Comparison of ENCODE assay signal across 28 cellular contexts in the genomic region with DNA sequence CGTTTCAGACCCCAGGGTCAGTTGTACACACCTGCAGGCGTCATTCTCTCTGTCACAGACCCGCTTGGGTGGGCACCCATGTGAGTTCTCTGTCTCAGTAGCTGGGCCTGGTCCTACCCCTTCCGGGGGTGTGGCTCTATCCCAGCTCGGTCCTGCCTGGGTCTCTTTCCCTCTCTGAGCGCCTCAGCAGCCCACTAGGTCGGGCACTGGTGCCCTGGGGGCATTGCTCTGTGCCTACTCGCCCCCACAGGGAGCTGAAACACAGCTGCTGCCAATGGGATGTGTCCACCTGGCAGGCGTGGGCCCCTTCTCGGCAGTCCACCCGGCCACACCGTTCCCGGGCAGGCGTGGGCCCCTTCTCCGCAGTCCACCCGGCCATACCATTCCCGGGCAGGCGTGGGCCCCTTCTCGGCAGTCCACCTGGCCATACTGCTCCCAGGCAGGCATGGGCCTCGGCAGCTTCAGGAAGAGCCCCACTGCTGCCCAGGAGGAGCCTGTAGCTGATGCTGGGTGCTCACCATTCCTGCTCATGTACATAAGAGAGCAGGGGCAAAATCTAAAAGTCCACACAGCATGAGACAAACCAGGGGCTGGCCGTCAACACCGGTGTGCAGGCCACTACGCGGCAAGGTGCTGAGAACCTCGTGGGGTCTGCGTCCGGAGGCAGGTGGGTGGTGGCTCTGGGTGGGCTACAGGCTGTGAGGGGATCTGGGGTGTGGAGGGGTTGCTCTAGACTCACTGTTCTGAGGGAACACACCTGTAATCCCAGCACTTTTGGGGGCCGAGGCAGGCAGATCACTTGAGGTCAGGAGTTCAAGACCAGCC. TPM values are rescaled to one million over a fixed set of nuclear protein-coding genes. Genes with fewer than 3 reads are reported as not detected.
"Had no signal": no experiment of that assay in that cellular context is flagged by ENCODE, and none has a peak within 500 bp of the region (broad histone marks: within the 10 kb centered on the region; RNA-seq: fewer than 3 reads in every experiment).

No MANE protein-coding gene starts in this region.

- H3K4me1 Mint-ChIP-seq: activated CD4-positive, alpha-beta T cell treated with anti-CD3 and anti-CD28 coated beads, Interleukin-2, amount 10 ng/mL, durations not matched to agents 24 days and 14 days; activated CD8-positive, alpha-beta memory T cell treated with anti-CD3 and anti-CD28 coated beads, Interleukin-2, amount 10 ng/mL, durations not matched to agents 7 days and 5 days; activated naive CD4-positive, alpha-beta T cell treated with anti-CD3 and anti-CD28 coated beads, Interleukin-2, amount 50 U/mL, for 24 hours; WTC11 had no signal

- H3K36me3 Mint-ChIP-seq: activated CD8-positive, alpha-beta memory T cell treated with anti-CD3 and anti-CD28 coated beads, Interleukin-2, amount 10 ng/mL, durations not matched to agents 7 days and 5 days; activated naive CD4-positive, alpha-beta T cell treated with anti-CD3 and anti-CD28 coated beads, Interleukin-2, amount 50 U/mL, for 24 hours; brain; WTC11 had no signal

- H3K4me3 Mint-ChIP-seq: activated CD4-positive, alpha-beta T cell treated with anti-CD3 and anti-CD28 coated beads, Interleukin-2, amount 10 ng/mL, durations not matched to agents 24 days and 14 days; activated CD8-positive, alpha-beta memory T cell treated with anti-CD3 and anti-CD28 coated beads, Interleukin-2, amount 10 ng/mL, durations not matched to agents 7 days and 5 days; activated naive CD4-positive, alpha-beta T cell treated with anti-CD3 and anti-CD28 coated beads, Interleukin-2, amount 50 U/mL, for 24 hours; activated T-cell treated with anti-CD3 and anti-CD28 coated beads, Interleukin-2, amount 50 U/mL, for 24 hours; activated T-helper 1 cell treated with anti-CD3 and anti-CD28 coated beads, Interleukin-12 subunit alpha, Interleukin-12 subunit beta, Interleukin-2, Interleukin-4 antibody, amounts not matched to agents 30 ng/mL and 10 ng/mL and 1 ng/mL, durations not matched to agents 14 hours and 24 hours and 36 hours; brain; T-helper 17 cell; WTC11 had no signal

- H3K27ac Mint-ChIP-seq: activated CD4-positive, alpha-beta T cell treated with anti-CD3 and anti-CD28 coated beads, Interleukin-2, amount 10 ng/mL, durations not matched to agents 24 days and 14 days; activated CD8-positive, alpha-beta memory T cell treated with anti-CD3 and anti-CD28 coated beads, Interleukin-2, amount 10 ng/mL, durations not matched to agents 7 days and 5 days; activated naive CD4-positive, alpha-beta T cell treated with anti-CD3 and anti-CD28 coated beads, Interleukin-2, amount 50 U/mL, for 24 hours; activated T-cell treated with anti-CD3 and anti-CD28 coated beads, Interleukin-2, amount 50 U/mL, for 24 hours; activated T-helper 1 cell treated with anti-CD3 and anti-CD28 coated beads, Interleukin-12 subunit alpha, Interleukin-12 subunit beta, Interleukin-2, Interleukin-4 antibody, amounts not matched to agents 30 ng/mL and 10 ng/mL and 1 ng/mL, durations not matched to agents 14 hours and 24 hours and 36 hours; T-helper 17 cell; WTC11 had no signal

- H3K4me1 ChIP-seq: SJCRH30 had no signal

- H3K27me3 ChIP-seq: cardiac muscle cell had no signal

- H3K27ac ChIP-seq: cardiac muscle cell, PC-9, SJCRH30 had no signal

- H3K36me3 ChIP-seq: cardiac muscle cell, SJCRH30 had no signal

- H3K27me3 Mint-ChIP-seq: activated CD4-positive, alpha-beta T cell treated with anti-CD3 and anti-CD28 coated beads, Interleukin-2, amount 10 ng/mL, durations not matched to agents 24 days and 14 days; activated CD8-positive, alpha-beta memory T cell treated with anti-CD3 and anti-CD28 coated beads, Interleukin-2, amount 10 ng/mL, durations not matched to agents 7 days and 5 days; activated naive CD4-positive, alpha-beta T cell treated with anti-CD3 and anti-CD28 coated beads, Interleukin-2, amount 50 U/mL, for 24 hours; activated T-cell treated with anti-CD3 and anti-CD28 coated beads, Interleukin-2, amount 50 U/mL, for 24 hours; brain had no signal

- H3K9me3 Mint-ChIP-seq: activated CD4-positive, alpha-beta T cell treated with anti-CD3 and anti-CD28 coated beads, Interleukin-2, amount 10 ng/mL, durations not matched to agents 24 days and 14 days; activated naive CD4-positive, alpha-beta T cell treated with anti-CD3 and anti-CD28 coated beads, Interleukin-2, amount 50 U/mL, for 24 hours; activated T-cell treated with anti-CD3 and anti-CD28 coated beads, Interleukin-2, amount 50 U/mL, for 24 hours; activated T-helper 1 cell treated with anti-CD3 and anti-CD28 coated beads, Interleukin-12 subunit alpha, Interleukin-12 subunit beta, Interleukin-2, Interleukin-4 antibody, amounts not matched to agents 30 ng/mL and 10 ng/mL and 1 ng/mL, durations not matched to agents 14 hours and 24 hours and 36 hours; WTC11 had no signal

- H3K9me3 ChIP-seq: SJCRH30 had no signal

- DNase-seq: activated CD4-positive, alpha-beta T cell treated with anti-CD3 and anti-CD28 coated beads for 1 hour; activated CD4-positive, alpha-beta T cell treated with anti-CD3 and anti-CD28 coated beads, Interleukin-2, amount 10 ng/mL, durations not matched to agents 24 days and 14 days; activated CD4-positive, alpha-beta T cell treated with anti-CD3 and anti-CD28 coated beads, Interleukin-2, amount 50 U/mL, for 48 hours; activated CD8-positive, alpha-beta memory T cell treated with anti-CD3 and anti-CD28 coated beads, Interleukin-2, amount 10 ng/mL, durations not matched to agents 7 days and 5 days; activated effector memory CD4-positive, alpha-beta T cell treated with Interleukin-2 at 50 U/mL for 16 hours; activated naive CD4-positive, alpha-beta T cell; activated T-cell treated with anti-CD3 and anti-CD28 coated beads, Interleukin-2, amount 50 U/mL, for 24 hours; Kasumi-1; KBM-7; NCI-H1105 treated with DMSO at 0.1 percent for 48 hours; NCI-H1436 treated with DMSO at 0.1 percent for 48 hours; NCI-H187 treated with DMSO at 0.1 percent for 48 hours; NCI-H2081 treated with DMSO at 0.1 percent for 48 hours; NCI-H446; NCI-H524; PC-9; RPMI8226; SJCRH30; T-helper 17 cell; T-helper 9 cell had no signal

- ATAC-seq: activated CD8-positive, alpha-beta memory T cell treated with anti-CD3 and anti-CD28 coated beads, Interleukin-2, amount 10 ng/mL, durations not matched to agents 7 days and 5 days; Right ventricle myocardium inferior; T-helper 17 cell; WTC11 had no signal

- H3K4me3 ChIP-seq: cardiac muscle cell, PC-9, SJCRH30 had no signal

RNA-seq across cellular contexts. Expression of gene MLC1, which starts 12.3 kb away (rescaled TPM):
- total RNA-seq: activated CD4-positive, alpha-beta T cell treated with anti-CD3 and anti-CD28 coated beads, Interleukin-2, amount 10 ng/mL, durations not matched to agents 24 days and 14 days; activated T-helper 1 cell treated with anti-CD3 and anti-CD28 coated beads, Interleukin-12 subunit alpha, Interleukin-12 subunit beta, Interleukin-2, Interleukin-4 antibody, amounts not matched to agents 30 ng/mL and 10 ng/mL and 1 ng/mL, durations not matched to agents 14 hours and 24 hours and 36 hours; PC-9 had no signal

RNA-seq across cellular contexts. Expression of gene TTLL8, which starts 14.8 kb away (rescaled TPM):
- total RNA-seq: activated CD4-positive, alpha-beta T cell treated with anti-CD3 and anti-CD28 coated beads, Interleukin-2, amount 10 ng/mL, durations not matched to agents 24 days and 14 days; activated CD8-positive, alpha-beta memory T cell treated with anti-CD3 and anti-CD28 coated beads, Interleukin-2, amount 10 ng/mL, durations not matched to agents 7 days and 5 days; activated T-helper 1 cell treated with anti-CD3 and anti-CD28 coated beads, Interleukin-12 subunit alpha, Interleukin-12 subunit beta, Interleukin-2, Interleukin-4 antibody, amounts not matched to agents 30 ng/mL and 10 ng/mL and 1 ng/mL, durations not matched to agents 14 hours and 24 hours and 36 hours; astrocyte; cardiac muscle cell; cerebellum; PC-9; Right ventricle myocardium inferior; SJCRH30; T-helper 17 cell; WTC11 had no signal

RNA-seq across cellular contexts. Expression of gene MOV10L1, which starts 16.9 kb away (rescaled TPM):
- total RNA-seq: activated CD4-positive, alpha-beta T cell treated with anti-CD3 and anti-CD28 coated beads, Interleukin-2, amount 10 ng/mL, durations not matched to agents 24 days and 14 days; activated T-helper 1 cell treated with anti-CD3 and anti-CD28 coated beads, Interleukin-12 subunit alpha, Interleukin-12 subunit beta, Interleukin-2, Interleukin-4 antibody, amounts not matched to agents 30 ng/mL and 10 ng/mL and 1 ng/mL, durations not matched to agents 14 hours and 24 hours and 36 hours; cardiac muscle cell; PC-9; Right ventricle myocardium inferior; SJCRH30; T-helper 17 cell; WTC11 had no signal
